1 cellular context compared by ENCODE assay signal in the genomic region with DNA sequence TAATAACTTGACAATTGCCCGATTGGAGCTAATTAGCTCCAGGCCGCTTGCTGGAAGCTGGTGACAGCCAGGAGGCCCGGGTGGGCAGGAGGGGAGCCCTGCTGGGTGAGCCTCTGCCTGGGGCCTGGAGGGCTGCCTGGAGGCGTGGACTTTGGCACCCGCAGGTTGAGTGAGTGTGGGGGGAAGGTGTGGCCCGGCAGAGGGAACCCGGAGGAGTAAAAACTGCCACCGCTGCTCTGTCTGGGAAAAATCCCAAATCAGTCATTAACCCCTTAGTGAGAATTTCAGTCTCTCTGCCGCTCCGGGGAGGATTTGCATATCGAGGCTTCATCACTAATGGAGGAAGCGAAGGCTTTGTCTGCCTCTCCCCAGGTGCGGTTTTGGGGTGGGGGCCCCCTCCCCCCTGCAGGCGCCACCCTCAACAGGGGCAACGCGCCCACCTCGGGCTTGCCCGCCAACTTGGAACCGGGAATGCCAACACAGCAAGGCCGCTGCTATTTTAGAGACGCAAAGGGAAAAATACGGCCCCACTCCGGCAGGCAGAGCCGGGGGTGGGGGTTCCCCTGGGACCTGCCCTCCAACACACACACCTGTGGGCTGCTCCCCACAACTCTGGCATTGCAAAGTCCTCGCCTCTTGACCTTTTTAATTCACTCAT.
A peak's percentile ranks its signal among the peaks of the same experiment; 100 is the strongest.
TF ChIP-seq lines count a peak whose summit lies in the region.

No MANE protein-coding gene starts in this region.

TF ChIP-seq in GM12878, 131 proteins besides CTCF, POLR2A, EP300 and RAD21 (continues in another document):
- TF ChIP-seq, protein P1, sequence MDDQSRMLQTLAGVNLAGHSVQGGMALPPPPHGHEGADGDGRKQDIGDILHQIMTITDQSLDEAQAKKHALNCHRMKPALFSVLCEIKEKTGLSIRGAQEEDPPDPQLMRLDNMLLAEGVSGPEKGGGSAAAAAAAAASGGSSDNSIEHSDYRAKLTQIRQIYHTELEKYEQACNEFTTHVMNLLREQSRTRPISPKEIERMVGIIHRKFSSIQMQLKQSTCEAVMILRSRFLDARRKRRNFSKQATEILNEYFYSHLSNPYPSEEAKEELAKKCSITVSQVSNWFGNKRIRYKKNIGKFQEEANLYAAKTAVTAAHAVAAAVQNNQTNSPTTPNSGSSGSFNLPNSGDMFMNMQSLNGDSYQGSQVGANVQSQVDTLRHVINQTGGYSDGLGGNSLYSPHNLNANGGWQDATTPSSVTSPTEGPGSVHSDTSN (IDR thresholded peaks at IDR 0.05; ENCODE audit: insufficient replicate concordance, low read depth, low read length), result no peak
- TF ChIP-seq DPF2 (IDR thresholded peaks at IDR 0.05), result peak; percentile 68; the same call in 1 of the 2 replicates
- peak; percentile 79 for TF ChIP-seq IKZF1 (conservative IDR thresholded peaks at IDR 0.05)
- TF ChIP-seq, protein P2, sequence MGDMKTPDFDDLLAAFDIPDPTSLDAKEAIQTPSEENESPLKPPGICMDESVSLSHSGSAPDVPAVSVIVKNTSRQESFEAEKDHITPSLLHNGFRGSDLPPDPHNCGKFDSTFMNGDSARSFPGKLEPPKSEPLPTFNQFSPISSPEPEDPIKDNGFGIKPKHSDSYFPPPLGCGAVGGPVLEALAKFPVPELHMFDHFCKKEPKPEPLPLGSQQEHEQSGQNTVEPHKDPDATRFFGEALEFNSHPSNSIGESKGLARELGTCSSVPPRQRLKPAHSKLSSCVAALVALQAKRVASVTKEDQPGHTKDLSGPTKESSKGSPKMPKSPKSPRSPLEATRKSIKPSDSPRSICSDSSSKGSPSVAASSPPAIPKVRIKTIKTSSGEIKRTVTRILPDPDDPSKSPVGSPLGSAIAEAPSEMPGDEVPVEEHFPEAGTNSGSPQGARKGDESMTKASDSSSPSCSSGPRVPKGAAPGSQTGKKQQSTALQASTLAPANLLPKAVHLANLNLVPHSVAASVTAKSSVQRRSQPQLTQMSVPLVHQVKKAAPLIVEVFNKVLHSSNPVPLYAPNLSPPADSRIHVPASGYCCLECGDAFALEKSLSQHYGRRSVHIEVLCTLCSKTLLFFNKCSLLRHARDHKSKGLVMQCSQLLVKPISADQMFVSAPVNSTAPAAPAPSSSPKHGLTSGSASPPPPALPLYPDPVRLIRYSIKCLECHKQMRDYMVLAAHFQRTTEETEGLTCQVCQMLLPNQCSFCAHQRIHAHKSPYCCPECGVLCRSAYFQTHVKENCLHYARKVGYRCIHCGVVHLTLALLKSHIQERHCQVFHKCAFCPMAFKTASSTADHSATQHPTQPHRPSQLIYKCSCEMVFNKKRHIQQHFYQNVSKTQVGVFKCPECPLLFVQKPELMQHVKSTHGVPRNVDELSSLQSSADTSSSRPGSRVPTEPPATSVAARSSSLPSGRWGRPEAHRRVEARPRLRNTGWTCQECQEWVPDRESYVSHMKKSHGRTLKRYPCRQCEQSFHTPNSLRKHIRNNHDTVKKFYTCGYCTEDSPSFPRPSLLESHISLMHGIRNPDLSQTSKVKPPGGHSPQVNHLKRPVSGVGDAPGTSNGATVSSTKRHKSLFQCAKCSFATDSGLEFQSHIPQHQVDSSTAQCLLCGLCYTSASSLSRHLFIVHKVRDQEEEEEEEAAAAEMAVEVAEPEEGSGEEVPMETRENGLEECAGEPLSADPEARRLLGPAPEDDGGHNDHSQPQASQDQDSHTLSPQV (IDR thresholded peaks at IDR 0.05), result no peak
- TF ChIP-seq CBX3 (IDR thresholded peaks at IDR 0.05; ENCODE audit: borderline replicate concordance, low read depth), result no peak
- TF ChIP-seq SUZ12 (IDR thresholded peaks at IDR 0.05; ENCODE audit: unreplicated experiment), result no peak
- TF ChIP-seq, protein P3, sequence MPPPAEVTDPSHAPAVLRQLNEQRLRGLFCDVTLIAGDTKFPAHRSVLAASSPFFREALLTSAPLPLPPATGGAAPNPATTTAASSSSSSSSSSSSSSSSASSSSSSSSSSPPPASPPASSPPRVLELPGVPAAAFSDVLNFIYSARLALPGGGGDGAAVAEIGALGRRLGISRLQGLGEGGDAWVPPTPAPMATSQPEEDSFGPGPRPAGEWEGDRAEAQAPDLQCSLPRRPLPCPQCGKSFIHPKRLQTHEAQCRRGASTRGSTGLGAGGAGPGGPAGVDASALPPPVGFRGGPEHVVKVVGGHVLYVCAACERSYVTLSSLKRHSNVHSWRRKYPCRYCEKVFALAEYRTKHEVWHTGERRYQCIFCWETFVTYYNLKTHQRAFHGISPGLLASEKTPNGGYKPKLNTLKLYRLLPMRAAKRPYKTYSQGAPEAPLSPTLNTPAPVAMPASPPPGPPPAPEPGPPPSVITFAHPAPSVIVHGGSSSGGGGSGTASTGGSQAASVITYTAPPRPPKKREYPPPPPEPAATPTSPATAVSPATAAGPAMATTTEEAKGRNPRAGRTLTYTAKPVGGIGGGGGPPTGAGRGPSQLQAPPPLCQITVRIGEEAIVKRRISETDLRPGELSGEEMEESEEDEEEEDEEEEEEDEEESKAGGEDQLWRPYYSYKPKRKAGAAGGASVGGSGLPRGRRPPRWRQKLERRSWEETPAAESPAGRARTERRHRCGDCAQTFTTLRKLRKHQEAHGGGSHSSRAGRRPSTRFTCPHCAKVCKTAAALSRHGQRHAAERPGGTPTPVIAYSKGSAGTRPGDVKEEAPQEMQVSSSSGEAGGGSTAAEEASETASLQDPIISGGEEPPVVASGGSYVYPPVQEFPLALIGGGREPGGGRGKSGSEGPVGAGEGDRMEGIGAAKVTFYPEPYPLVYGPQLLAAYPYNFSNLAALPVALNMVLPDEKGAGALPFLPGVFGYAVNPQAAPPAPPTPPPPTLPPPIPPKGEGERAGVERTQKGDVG (CRISPR knock-in tag; IDR thresholded peaks at IDR 0.05), result no peak
- TF ChIP-seq, protein P4, sequence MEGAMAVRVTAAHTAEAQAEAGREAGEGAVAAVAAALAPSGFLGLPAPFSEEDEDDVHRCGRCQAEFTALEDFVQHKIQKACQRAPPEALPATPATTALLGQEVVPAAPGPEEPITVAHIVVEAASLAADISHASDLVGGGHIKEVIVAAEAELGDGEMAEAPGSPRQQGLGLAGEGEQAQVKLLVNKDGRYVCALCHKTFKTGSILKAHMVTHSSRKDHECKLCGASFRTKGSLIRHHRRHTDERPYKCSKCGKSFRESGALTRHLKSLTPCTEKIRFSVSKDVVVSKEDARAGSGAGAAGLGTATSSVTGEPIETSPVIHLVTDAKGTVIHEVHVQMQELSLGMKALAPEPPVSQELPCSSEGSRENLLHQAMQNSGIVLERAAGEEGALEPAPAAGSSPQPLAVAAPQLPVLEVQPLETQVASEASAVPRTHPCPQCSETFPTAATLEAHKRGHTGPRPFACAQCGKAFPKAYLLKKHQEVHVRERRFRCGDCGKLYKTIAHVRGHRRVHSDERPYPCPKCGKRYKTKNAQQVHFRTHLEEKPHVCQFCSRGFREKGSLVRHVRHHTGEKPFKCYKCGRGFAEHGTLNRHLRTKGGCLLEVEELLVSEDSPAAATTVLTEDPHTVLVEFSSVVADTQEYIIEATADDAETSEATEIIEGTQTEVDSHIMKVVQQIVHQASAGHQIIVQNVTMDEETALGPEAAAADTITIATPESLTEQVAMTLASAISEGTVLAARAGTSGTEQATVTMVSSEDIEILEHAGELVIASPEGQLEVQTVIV (IDR thresholded peaks at IDR 0.05; ENCODE audit: borderline replicate concordance, partially characterized antibody), result no peak
- TF ChIP-seq TAF1 (IDR thresholded peaks at IDR 0.05; ENCODE audit: borderline replicate concordance, low read depth, low read length), result no peak
- no peak for TF ChIP-seq BMI1 (IDR thresholded peaks at IDR 0.05; ENCODE audit: borderline replicate concordance)
- TF ChIP-seq, protein P5, sequence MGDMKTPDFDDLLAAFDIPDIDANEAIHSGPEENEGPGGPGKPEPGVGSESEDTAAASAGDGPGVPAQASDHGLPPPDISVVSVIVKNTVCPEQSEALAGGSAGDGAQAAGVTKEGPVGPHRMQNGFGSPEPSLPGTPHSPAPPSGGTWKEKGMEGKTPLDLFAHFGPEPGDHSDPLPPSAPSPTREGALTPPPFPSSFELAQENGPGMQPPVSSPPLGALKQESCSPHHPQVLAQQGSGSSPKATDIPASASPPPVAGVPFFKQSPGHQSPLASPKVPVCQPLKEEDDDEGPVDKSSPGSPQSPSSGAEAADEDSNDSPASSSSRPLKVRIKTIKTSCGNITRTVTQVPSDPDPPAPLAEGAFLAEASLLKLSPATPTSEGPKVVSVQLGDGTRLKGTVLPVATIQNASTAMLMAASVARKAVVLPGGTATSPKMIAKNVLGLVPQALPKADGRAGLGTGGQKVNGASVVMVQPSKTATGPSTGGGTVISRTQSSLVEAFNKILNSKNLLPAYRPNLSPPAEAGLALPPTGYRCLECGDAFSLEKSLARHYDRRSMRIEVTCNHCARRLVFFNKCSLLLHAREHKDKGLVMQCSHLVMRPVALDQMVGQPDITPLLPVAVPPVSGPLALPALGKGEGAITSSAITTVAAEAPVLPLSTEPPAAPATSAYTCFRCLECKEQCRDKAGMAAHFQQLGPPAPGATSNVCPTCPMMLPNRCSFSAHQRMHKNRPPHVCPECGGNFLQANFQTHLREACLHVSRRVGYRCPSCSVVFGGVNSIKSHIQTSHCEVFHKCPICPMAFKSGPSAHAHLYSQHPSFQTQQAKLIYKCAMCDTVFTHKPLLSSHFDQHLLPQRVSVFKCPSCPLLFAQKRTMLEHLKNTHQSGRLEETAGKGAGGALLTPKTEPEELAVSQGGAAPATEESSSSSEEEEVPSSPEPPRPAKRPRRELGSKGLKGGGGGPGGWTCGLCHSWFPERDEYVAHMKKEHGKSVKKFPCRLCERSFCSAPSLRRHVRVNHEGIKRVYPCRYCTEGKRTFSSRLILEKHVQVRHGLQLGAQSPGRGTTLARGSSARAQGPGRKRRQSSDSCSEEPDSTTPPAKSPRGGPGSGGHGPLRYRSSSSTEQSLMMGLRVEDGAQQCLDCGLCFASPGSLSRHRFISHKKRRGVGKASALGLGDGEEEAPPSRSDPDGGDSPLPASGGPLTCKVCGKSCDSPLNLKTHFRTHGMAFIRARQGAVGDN (IDR thresholded peaks at IDR 0.05), result no peak
- TF ChIP-seq MEF2B (IDR thresholded peaks at IDR 0.05; ENCODE audit: partially characterized antibody, poor library complexity, severe bottlenecking), result peak; percentile 87
- no peak for TF ChIP-seq ESRRA (IDR thresholded peaks at IDR 0.05; ENCODE audit: low read length)
- no peak for TF ChIP-seq HCFC1 (IDR thresholded peaks at IDR 0.05; ENCODE audit: low read length)
- TF ChIP-seq, protein P6, sequence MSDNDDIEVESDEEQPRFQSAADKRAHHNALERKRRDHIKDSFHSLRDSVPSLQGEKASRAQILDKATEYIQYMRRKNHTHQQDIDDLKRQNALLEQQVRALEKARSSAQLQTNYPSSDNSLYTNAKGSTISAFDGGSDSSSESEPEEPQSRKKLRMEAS (IDR thresholded peaks at IDR 0.05; ENCODE audit: low read depth, low read length), result no peak
- no peak for TF ChIP-seq PAX8 (IDR thresholded peaks at IDR 0.05)
- no peak for TF ChIP-seq TARDBP (IDR thresholded peaks at IDR 0.05; ENCODE audit: borderline replicate concordance)
- TF ChIP-seq POU2F2 (IDR thresholded peaks at IDR 0.05; ENCODE audit: borderline replicate concordance, low read depth, low read length), result peak; percentile 81; the same call in 2 of the 3 replicates
- no peak for TF ChIP-seq BRCA1 (IDR thresholded peaks at IDR 0.05; ENCODE audit: low read depth, low read length)
- TF ChIP-seq MTA2 (IDR thresholded peaks at IDR 0.05; ENCODE audit: low read depth), result peak; percentile 43; the same call in 1 of the 2 replicates
- TF ChIP-seq RUNX3 (IDR thresholded peaks at IDR 0.05; ENCODE audit: low read length), result peak; percentile 62
- peak; percentile 26; the same call in 1 of the 2 replicates for TF ChIP-seq SMARCA5 (IDR thresholded peaks at IDR 0.05)
- TF ChIP-seq BHLHE40 (IDR thresholded peaks at IDR 0.05; ENCODE audit: borderline replicate concordance in 1 of 2, low read depth in 2 of 2, low read length in 1 of 2), result 0 out of 4 replicates have a peak, but pooled peaks of 1 of the 2 experiments have one; percentile 28
- no peak for TF ChIP-seq MTA3 (IDR thresholded peaks at IDR 0.05; ENCODE audit: borderline replicate concordance, low read length)
- TF ChIP-seq MYC (IDR thresholded peaks at IDR 0.05; ENCODE audit: insufficient read depth, insufficient read length, insufficient replicate concordance, low read length, severe bottlenecking), result no peak
- TF ChIP-seq ZNF24 (IDR thresholded peaks at IDR 0.05), result no peak
- 0 out of 3 replicates have a peak, but pooled peaks of 1 of the 2 experiments have one; percentile 34 for TF ChIP-seq EGR1 (IDR thresholded peaks at IDR 0.05; ENCODE audit: borderline replicate concordance in 1 of 2, low read depth in 2 of 2, low read length in 2 of 2)
- peak; percentile 87 for TF ChIP-seq NR2F1 (conservative IDR thresholded peaks at IDR 0.05)
- TF ChIP-seq RCOR1 (conservative IDR thresholded peaks at IDR 0.05; ENCODE audit: low read depth, low read length), result no peak
- TF ChIP-seq, protein P7, sequence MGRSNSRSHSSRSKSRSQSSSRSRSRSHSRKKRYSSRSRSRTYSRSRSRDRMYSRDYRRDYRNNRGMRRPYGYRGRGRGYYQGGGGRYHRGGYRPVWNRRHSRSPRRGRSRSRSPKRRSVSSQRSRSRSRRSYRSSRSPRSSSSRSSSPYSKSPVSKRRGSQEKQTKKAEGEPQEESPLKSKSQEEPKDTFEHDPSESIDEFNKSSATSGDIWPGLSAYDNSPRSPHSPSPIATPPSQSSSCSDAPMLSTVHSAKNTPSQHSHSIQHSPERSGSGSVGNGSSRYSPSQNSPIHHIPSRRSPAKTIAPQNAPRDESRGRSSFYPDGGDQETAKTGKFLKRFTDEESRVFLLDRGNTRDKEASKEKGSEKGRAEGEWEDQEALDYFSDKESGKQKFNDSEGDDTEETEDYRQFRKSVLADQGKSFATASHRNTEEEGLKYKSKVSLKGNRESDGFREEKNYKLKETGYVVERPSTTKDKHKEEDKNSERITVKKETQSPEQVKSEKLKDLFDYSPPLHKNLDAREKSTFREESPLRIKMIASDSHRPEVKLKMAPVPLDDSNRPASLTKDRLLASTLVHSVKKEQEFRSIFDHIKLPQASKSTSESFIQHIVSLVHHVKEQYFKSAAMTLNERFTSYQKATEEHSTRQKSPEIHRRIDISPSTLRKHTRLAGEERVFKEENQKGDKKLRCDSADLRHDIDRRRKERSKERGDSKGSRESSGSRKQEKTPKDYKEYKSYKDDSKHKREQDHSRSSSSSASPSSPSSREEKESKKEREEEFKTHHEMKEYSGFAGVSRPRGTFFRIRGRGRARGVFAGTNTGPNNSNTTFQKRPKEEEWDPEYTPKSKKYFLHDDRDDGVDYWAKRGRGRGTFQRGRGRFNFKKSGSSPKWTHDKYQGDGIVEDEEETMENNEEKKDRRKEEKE (IDR thresholded peaks at IDR 0.05), result no peak
- TF ChIP-seq STAT1 (conservative IDR thresholded peaks at IDR 0.05), result no peak
- TF ChIP-seq NRF1 (conservative IDR thresholded peaks at IDR 0.05; ENCODE audit: low read depth, low read length), result no peak
